In genomic region chr2:96822786-96823185, GRCh38 we compare ENCODE assay signal across 18 cellular contexts.
"Had no signal": no experiment of that assay in that cellular context is flagged by ENCODE, and none has a peak within 500 bp of the region (broad histone marks: within the 10 kb centered on the region; RNA-seq: fewer than 3 reads in every experiment).

No MANE protein-coding gene starts in this region.

- H3K27ac ChIP-seq: pancreas, SK-N-MC, suprapubic skin, upper lobe of left lung had no signal

- H3K4me3 ChIP-seq: pancreas, SK-N-MC, suprapubic skin, upper lobe of left lung had no signal

- H3K27me3 ChIP-seq: pancreas, suprapubic skin, upper lobe of left lung had no signal

- H3K27me3 Mint-ChIP-seq: activated CD8-positive, alpha-beta T cell treated with anti-CD3 and anti-CD28 coated beads for 36 hours; brain; memory B cell; T-cell had no signal

- H3K27ac Mint-ChIP-seq: activated CD8-positive, alpha-beta T cell treated with anti-CD3 and anti-CD28 coated beads for 36 hours; activated naive CD4-positive, alpha-beta T cell treated with anti-CD3 and anti-CD28 coated beads for 36 hours; endodermal cell; memory B cell; nephron progenitor cell had no signal

- H3K9me3 ChIP-seq: pancreas, suprapubic skin, upper lobe of left lung had no signal

- H3K9me3 Mint-ChIP-seq: activated CD8-positive, alpha-beta T cell treated with anti-CD3 and anti-CD28 coated beads for 36 hours; activated naive CD4-positive, alpha-beta T cell treated with anti-CD3 and anti-CD28 coated beads for 36 hours; brain; endodermal cell; memory B cell; nephron progenitor cell; T-cell had no signal

- H3K4me3 Mint-ChIP-seq: activated CD8-positive, alpha-beta T cell treated with anti-CD3 and anti-CD28 coated beads for 36 hours; activated naive CD4-positive, alpha-beta T cell treated with anti-CD3 and anti-CD28 coated beads for 36 hours; brain; endodermal cell; memory B cell; nephron progenitor cell; T-cell had no signal

- DNase-seq: activated CD8-positive, alpha-beta memory T cell treated with anti-CD3 and anti-CD28 coated beads, Interleukin-2, amount 50 U/mL, for 48 hours; activated CD8-positive, alpha-beta T cell treated with anti-CD3 and anti-CD28 coated beads for 36 hours; activated naive CD4-positive, alpha-beta T cell treated with anti-CD3 and anti-CD28 coated beads for 36 hours; amniotic stem cell; dermis blood vessel endothelial cell; endodermal cell; erythroblast; nephron progenitor cell; pancreas; stimulated activated CD4-positive, alpha-beta T cell treated with anti-CD3 and anti-CD28 coated beads, Interleukin-2, amount 100 ng/mL, for 24 hours; stimulated activated naive CD8-positive, alpha-beta T cell treated with anti-CD3 and anti-CD28 coated beads, Interleukin-15, Interleukin-2, amounts not matched to agents 100 U/mL and 50 U/mL, for 24 hours; T-cell; T1000; upper lobe of left lung had no signal
